ENCODE assay signal across 8 cellular contexts in genomic region chr1:40316595-40317393, GRCh38. TPM values are rescaled to one million over a fixed set of nuclear protein-coding genes. Genes with fewer than 3 reads are reported as not detected.
DNase-seq lines count a peak whose midpoint lies in the region; ATAC-seq and TF ChIP-seq lines count a peak whose summit lies in the region.

Gene COL9A2 (minus strand): TSS chr1:40317286. CDS start chr1:40317197, 89 bp downstream.

- H3K36me3 ChIP-seq in psoas muscle (ENCODE audit: insufficient read depth in 1 of 2, low read depth in 1 of 2): no peaks in the 10 kb centered on the region

- H3K27ac Mint-ChIP-seq in activated naive CD8-positive, alpha-beta T cell treated with anti-CD3 and anti-CD28 coated beads for 36 hours: peak within 1 kb of the TSS; percentile 36

- H3K27ac ChIP-seq in right cardiac atrium (ENCODE audit: low read length): no peak within 1 kb of the TSS
- no peak within 1 kb of the TSS for H3K27ac ChIP-seq in psoas muscle

- H3K27me3 Mint-ChIP-seq in activated naive CD8-positive, alpha-beta T cell treated with anti-CD3 and anti-CD28 coated beads for 36 hours: peaks cover 12% of the 10 kb centered on the region

- intact Hi-C loops in Right ventricle myocardium inferior (cut with DNase I): loop anchor here (2.0 kb wide), 1 partner anchor 166 kb away; no protein-coding TSS in a partner anchor
- intact Hi-C loops in cardiac septum (cut with DNase I): loop anchor here (5.0 kb wide), 1 partner anchor 154 kb away; the partner anchor contains the start of gene RLF
- intact Hi-C loops in right cardiac atrium (cut with DNase I): loop anchor here in 2 of 4 donors (5.0 to 10.0 kb wide), 2 partner anchors 162 to 169 kb away; no protein-coding TSS in a partner anchor
- intact Hi-C loops in psoas muscle (cut with DNase I): loop anchor here in 1 of 2 donors (5.0 kb wide), 1 partner anchor 164 kb away; no protein-coding TSS in a partner anchor

- no peak for TF ChIP-seq CTCF in psoas muscle (IDR thresholded peaks at IDR 0.05)

- H3K9me3 ChIP-seq in right cardiac atrium (ENCODE audit: control insufficient read depth, low read length) (no peaks in the 10 kb centered on the region), psoas muscle (no peaks in the 10 kb centered on the region)

- H3K4me3 Mint-ChIP-seq in activated naive CD8-positive, alpha-beta T cell treated with anti-CD3 and anti-CD28 coated beads for 36 hours: peak within 1 kb of the TSS; percentile 75

- ATAC-seq in Right ventricle myocardium inferior: peak; percentile 24
- ATAC-seq in right cardiac atrium: peak; percentile 54 to 59
- ATAC-seq in psoas muscle: peak; percentile 27 to 58 (median 38)
- ATAC-seq in GM18861 (IDR thresholded peaks at IDR 0.05; ENCODE audit: unreplicated experiment): no peak

- peak; percentile 76 for DNase-seq in Right ventricle myocardium inferior (ENCODE audit: missing footprints)
- no peak for DNase-seq in cardiac septum (ENCODE audit: low spot score)
- DNase-seq in SK-N-DZ (ENCODE audit: low spot score): peak; percentile 41
- DNase-seq in activated naive CD8-positive, alpha-beta T cell treated with anti-CD3 and anti-CD28 coated beads for 36 hours: peak; percentile 79
- peak; percentile 43 to 83 (median 82) for DNase-seq in right cardiac atrium
- DNase-seq in psoas muscle: peak in 1 of 2 donors; percentile 27
- DNase-seq in AML-193 (lab: John Stamatoyannopoulos, UW): no peak

- H3K27me3 ChIP-seq in right cardiac atrium (ENCODE audit: control insufficient read depth, insufficient read depth): no peaks in the 10 kb centered on the region
- H3K27me3 ChIP-seq in psoas muscle (ENCODE audit: insufficient read depth in 3 of 3, low read length in 2 of 3): peaks cover 0 to 53% (median 18%) of the 10 kb centered on the region in 3 donors

- peaks cover 30% of the 10 kb centered on the region for H3K4me1 Mint-ChIP-seq in activated naive CD8-positive, alpha-beta T cell treated with anti-CD3 and anti-CD28 coated beads for 36 hours

- H3K4me1 ChIP-seq in right cardiac atrium (ENCODE audit: control insufficient read depth, insufficient read depth, low read length) (peaks cover 3% of the 10 kb centered on the region), psoas muscle (peaks cover 13% of the 10 kb centered on the region)

- no peaks in the 10 kb centered on the region for H3K9me3 Mint-ChIP-seq in activated naive CD8-positive, alpha-beta T cell treated with anti-CD3 and anti-CD28 coated beads for 36 hours

- 2% methylated on average over 84 of the region's 84 CpGs for WGBS in right cardiac atrium
- 1 to 2% (median 1%) methylated on average over 48 to 84 of the region's 84 CpGs for WGBS in psoas muscle, 3 donors

- no peaks in the 10 kb centered on the region for H3K36me3 Mint-ChIP-seq in activated naive CD8-positive, alpha-beta T cell treated with anti-CD3 and anti-CD28 coated beads for 36 hours

- H3K4me3 ChIP-seq in right cardiac atrium (ENCODE audit: low read length): peak within 1 kb of the TSS; percentile 59
- H3K4me3 ChIP-seq in psoas muscle: peak within 1 kb of the TSS; percentile 51

RNA-seq across cellular contexts. Expression of gene COL9A2, which starts in this region (rescaled TPM):
- total RNA-seq in Right ventricle myocardium inferior (0.24 TPM), cardiac septum (1.3 TPM), right cardiac atrium (1 to 10 TPM in 2 of 4 donors, under 1 TPM in 2; 0.40 to 2.0 (median 1.1) TPM), psoas muscle (under 1 TPM in 3 of 4 donors, not detected in 1; 0.15 to 0.21 (median 0.18) TPM)
- polyA plus RNA-seq in SK-N-DZ (2014; cell fraction: cytosol; rRNA removed): 7.9 and 12.1 TPM in 2 replicates
- polyA plus RNA-seq in SK-N-DZ (2014; cell fraction: nucleus; rRNA removed): 125 and 126 TPM in 2 replicates
- 1 to 10 TPM; 2.5 to 3.0 TPM for total RNA-seq in activated naive CD8-positive, alpha-beta T cell treated with anti-CD3 and anti-CD28 coated beads for 36 hours
- polyA plus RNA-seq in right cardiac atrium (1.8 TPM), psoas muscle (under 1 TPM; 0.06 to 0.18 (median 0.12) TPM)

Comparison
In these comparisons a context has a peak if more than half of its experiments do, and no peak if none do; other contexts are left out.
1. DNase-seq: peak in SK-N-DZ (single experiment), activated naive CD8-positive, alpha-beta T cell treated with anti-CD3 and anti-CD28 coated beads for 36 hours (single experiment) and right cardiac atrium (3 of 3); none in cardiac septum (single experiment) and AML-193 (0 of 2).
2. Peak in DNase-seq and ATAC-seq in Right ventricle myocardium inferior; RNA of the gene not detected or under 1 TPM.
3. Peak in ATAC-seq and H3K4me3 ChIP-seq in psoas muscle; RNA of the gene not detected or under 1 TPM.